In the genomic region with DNA sequence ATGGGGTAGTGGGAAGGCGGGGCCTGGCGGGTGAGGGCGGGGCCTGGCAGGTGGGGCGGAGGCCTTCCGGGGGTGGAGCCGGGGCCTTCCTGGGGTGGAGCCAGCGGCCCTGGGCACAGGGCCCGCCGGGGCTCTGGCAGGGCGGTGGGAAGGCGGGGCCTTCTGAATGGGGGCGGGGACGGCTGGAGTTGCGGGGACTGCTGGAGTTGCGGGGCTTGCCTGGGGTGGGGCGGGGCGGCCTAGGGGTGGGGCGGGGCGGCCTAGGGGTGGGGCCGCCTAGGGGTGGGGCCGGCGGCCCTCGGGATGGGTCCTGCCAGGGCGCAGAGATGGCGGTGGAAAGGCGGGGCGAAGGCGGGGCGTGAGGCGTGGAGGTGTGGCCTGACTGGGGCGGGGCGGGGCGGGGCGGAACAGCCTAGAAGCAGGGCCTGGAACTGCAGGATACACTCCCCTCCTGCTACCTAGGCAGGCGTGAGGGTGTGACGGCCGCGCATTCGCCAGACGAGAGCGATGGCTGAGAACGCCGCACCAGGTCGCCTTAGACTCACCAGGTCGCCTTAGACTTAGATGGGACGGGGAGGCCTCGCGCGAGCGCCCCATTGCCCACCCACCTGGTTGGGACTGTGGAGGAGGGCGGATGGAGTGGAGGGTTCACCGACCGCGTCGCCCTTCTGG, we compare ENCODE assay signal across 8 cellular contexts. TPM values are rescaled to one million over a fixed set of nuclear protein-coding genes. Genes with fewer than 3 reads are reported as not detected.
A peak's percentile ranks its signal among the peaks of the same experiment; 100 is the strongest.
DNase-seq lines count a peak whose midpoint lies in the region; ATAC-seq and TF ChIP-seq lines count a peak whose summit lies in the region.

No MANE protein-coding gene starts in this region.

- no peaks in the 10 kb centered on the region for H3K9me2 ChIP-seq in GM23338 (ENCODE audit: insufficient read depth)
- H3K9me2 ChIP-seq in MM.1S (replicated peaks; ENCODE audit: insufficient read depth, low read length), result no peaks in the 10 kb centered on the region

- 2 to 4% methylated on average over 38 to 55 of the region's 55 CpGs for WGBS in esophagus, 2 donors

- peak; percentile 80 for ATAC-seq in GM23338
- ATAC-seq in naive B cell (ENCODE audit: low read depth in 2 of 2), result peak; percentile 82 to 86
- ATAC-seq in stimulated activated effector memory CD8-positive, alpha-beta T cell treated with anti-CD3 and anti-CD28 coated beads, Interleukin-12 subunit alpha, Interleukin-12 subunit beta, amount 100 ng/mL, for 72 hours, result peak; percentile 93

- H3K9me3 ChIP-seq in esophagus (ENCODE audit: control insufficient read depth in 2 of 2, insufficient read depth in 1 of 2, low read depth in 1 of 2, low read length in 1 of 2) (no peaks in the 10 kb centered on the region), MM.1S (replicated peaks; ENCODE audit: insufficient read depth, low read length) (no peaks in the 10 kb centered on the region)

- H3K9me3 Mint-ChIP-seq in GM23338 (no peaks in the 10 kb centered on the region; the same call in 2 of the 3 replicates), naive B cell (no peaks in the 10 kb centered on the region)
- no peaks in the 10 kb centered on the region for H3K9me3 Mint-ChIP-seq in stimulated activated effector memory CD8-positive, alpha-beta T cell treated with anti-CD3 and anti-CD28 coated beads, Interleukin-12 subunit alpha, Interleukin-12 subunit beta, amount 100 ng/mL, for 72 hours

- H3K27ac ChIP-seq in GM23338 (ENCODE audit: low read depth) (no peak overlapping the region), esophagus (ENCODE audit: low read depth in 2 of 2, low read length in 1 of 2) (peak overlapping the region; percentile 49 to 90), MM.1S (ENCODE audit: low read length) (no peak overlapping the region)

- H3K4me2 ChIP-seq in GM23338, result peak overlapping the region; percentile 78
- no peak overlapping the region for H3K4me2 ChIP-seq in MM.1S (ENCODE audit: low read depth, low read length)

- no peaks in the 10 kb centered on the region for H3K36me3 ChIP-seq in GM23338 (ENCODE audit: insufficient read depth)
- no peaks in the 10 kb centered on the region for H3K36me3 ChIP-seq in esophagus (ENCODE audit: control insufficient read depth in 2 of 2, insufficient read depth in 2 of 2, low read length in 1 of 2)
- H3K36me3 ChIP-seq in MM.1S (replicated peaks; ENCODE audit: insufficient read depth, low read length), result no peaks in the 10 kb centered on the region

- H2AFZ ChIP-seq in GM23338 (peak overlapping the region; percentile 85; the same call in 1 of the 2 replicates), MM.1S (ENCODE audit: low read length) (no peak overlapping the region)

- H3K4me1 ChIP-seq in GM23338 (ENCODE audit: insufficient read depth) (no peaks in the 10 kb centered on the region; the same call in none of the 2 replicates), esophagus (ENCODE audit: control insufficient read depth in 2 of 2, insufficient read depth in 2 of 2, low read length in 1 of 2) (peaks cover 6% of the 10 kb centered on the region in 2 donors), MM.1S (ENCODE audit: low read length) (no peaks in the 10 kb centered on the region)

- H4K20me1 ChIP-seq in GM23338 (replicated peaks; ENCODE audit: insufficient read depth) (no peaks in the 10 kb centered on the region), MM.1S (ENCODE audit: insufficient read depth, low read length) (no peaks in the 10 kb centered on the region)

- H3K9ac ChIP-seq in MM.1S (ENCODE audit: low read length), result no peak overlapping the region

- H3K27me3 ChIP-seq in GM23338 (ENCODE audit: insufficient read depth), result peaks cover 6% of the 10 kb centered on the region; the same call in 1 of the 2 replicates
- no peaks in the 10 kb centered on the region for H3K27me3 ChIP-seq in esophagus (ENCODE audit: control insufficient read depth in 1 of 2, insufficient read depth in 2 of 2, low read length in 2 of 2)
- H3K27me3 ChIP-seq in MM.1S (replicated peaks; ENCODE audit: insufficient read depth, low read length), result no peaks in the 10 kb centered on the region; the same call in 1 of the 2 replicates

- H3F3A ChIP-seq in GM23338 (replicated peaks; ENCODE audit: low read depth) (peaks cover 12% of the 10 kb centered on the region), MM.1S (ENCODE audit: insufficient read depth, low read length) (no peaks in the 10 kb centered on the region)

- no peak for TF ChIP-seq CTCF in GM23338 (conservative IDR thresholded peaks at IDR 0.05; ENCODE audit: low read depth in 2 of 2)
- no peak for TF ChIP-seq CTCF in MM.1S (IDR thresholded peaks at IDR 0.05; ENCODE audit: low read length)

- H3K4me1 Mint-ChIP-seq in GM23338 (peaks cover 10% of the 10 kb centered on the region; the same call in 2 of the 3 replicates), naive B cell (peaks cover 13 to 17% (median 14%) of the 10 kb centered on the region in 3 donors)
- peaks cover 18% of the 10 kb centered on the region for H3K4me1 Mint-ChIP-seq in stimulated activated effector memory CD8-positive, alpha-beta T cell treated with anti-CD3 and anti-CD28 coated beads, Interleukin-12 subunit alpha, Interleukin-12 subunit beta, amount 100 ng/mL, for 72 hours

- peaks cover 2% of the 10 kb centered on the region for H3K27me3 Mint-ChIP-seq in GM23338 (ENCODE audit: insufficient read depth, low read depth, poor library complexity)
- H3K27me3 Mint-ChIP-seq in naive B cell, result no peaks in the 10 kb centered on the region

- peak overlapping the region; percentile 62 for H3K4me3 ChIP-seq in GM23338
- peak overlapping the region; percentile 44 to 48 for H3K4me3 ChIP-seq in esophagus (ENCODE audit: low read depth in 1 of 2, low read length in 2 of 2)
- H3K4me3 ChIP-seq in MM.1S (ENCODE audit: low read length), result no peak overlapping the region

- DNase-seq in CMK (ENCODE audit: low read depth) (peak; percentile 78), GM23338 (ENCODE audit: low spot score) (peak; percentile 94), NCI-H146 treated with DMSO at 0.1 percent for 48 hours (lab: John Stamatoyannopoulos, UW; ENCODE audit: unreplicated experiment) (peak; percentile 44), naive B cell (peak; percentile 77), MM.1S (no peak)
- peak; percentile 87 for DNase-seq in activated T-cell treated with anti-CD3 and anti-CD28 coated beads, Interleukin-2, amount 50 U/mL, for 1 hour
- peak; percentile 66 to 86 for DNase-seq in stimulated activated effector memory CD8-positive, alpha-beta T cell treated with anti-CD3 and anti-CD28 coated beads, Interleukin-12 subunit alpha, Interleukin-12 subunit beta, amount 100 ng/mL, for 72 hours (ENCODE audit: low spot score in 2 of 2)

- H3K27ac Mint-ChIP-seq in GM23338 (no peak overlapping the region), naive B cell (peak overlapping the region in 3 of 6 donors; percentile 51 to 83 (median 76))
- peak overlapping the region; percentile 50 for H3K27ac Mint-ChIP-seq in stimulated activated effector memory CD8-positive, alpha-beta T cell treated with anti-CD3 and anti-CD28 coated beads, Interleukin-12 subunit alpha, Interleukin-12 subunit beta, amount 100 ng/mL, for 72 hours

- H3K79me2 ChIP-seq in GM23338 (replicated peaks; ENCODE audit: insufficient read depth) (no peaks in the 10 kb centered on the region), MM.1S (ENCODE audit: low read length) (no peaks in the 10 kb centered on the region)

- H3K4me3 Mint-ChIP-seq in GM23338, result peak overlapping the region; percentile 40; the same call in 2 of the 3 replicates
- peak overlapping the region; percentile 64 to 89 (median 78) for H3K4me3 Mint-ChIP-seq in naive B cell
- H3K4me3 Mint-ChIP-seq in stimulated activated effector memory CD8-positive, alpha-beta T cell treated with anti-CD3 and anti-CD28 coated beads, Interleukin-12 subunit alpha, Interleukin-12 subunit beta, amount 100 ng/mL, for 72 hours, result peak overlapping the region; percentile 63

- H3K36me3 Mint-ChIP-seq in GM23338 (ENCODE audit: low read depth), result no peaks in the 10 kb centered on the region; the same call in 2 of the 3 replicates
- H3K36me3 Mint-ChIP-seq in naive B cell, result no peaks in the 10 kb centered on the region
- no peaks in the 10 kb centered on the region for H3K36me3 Mint-ChIP-seq in stimulated activated effector memory CD8-positive, alpha-beta T cell treated with anti-CD3 and anti-CD28 coated beads, Interleukin-12 subunit alpha, Interleukin-12 subunit beta, amount 100 ng/mL, for 72 hours

TF ChIP-seq in GM23338, 12 proteins besides CTCF, POLR2A, EP300 and RAD21:
- TF ChIP-seq POLR2AphosphoS5 (IDR thresholded peaks at IDR 0.05; ENCODE audit: low read depth), result peak; percentile 78
- no peak for TF ChIP-seq ZNF114 (CRISPR knock-in tag; IDR thresholded peaks at IDR 0.05)
- TF ChIP-seq CREB1 (CRISPR knock-in tag; IDR thresholded peaks at IDR 0.05; ENCODE audit: low read depth), result no peak
- TF ChIP-seq, protein P1, sequence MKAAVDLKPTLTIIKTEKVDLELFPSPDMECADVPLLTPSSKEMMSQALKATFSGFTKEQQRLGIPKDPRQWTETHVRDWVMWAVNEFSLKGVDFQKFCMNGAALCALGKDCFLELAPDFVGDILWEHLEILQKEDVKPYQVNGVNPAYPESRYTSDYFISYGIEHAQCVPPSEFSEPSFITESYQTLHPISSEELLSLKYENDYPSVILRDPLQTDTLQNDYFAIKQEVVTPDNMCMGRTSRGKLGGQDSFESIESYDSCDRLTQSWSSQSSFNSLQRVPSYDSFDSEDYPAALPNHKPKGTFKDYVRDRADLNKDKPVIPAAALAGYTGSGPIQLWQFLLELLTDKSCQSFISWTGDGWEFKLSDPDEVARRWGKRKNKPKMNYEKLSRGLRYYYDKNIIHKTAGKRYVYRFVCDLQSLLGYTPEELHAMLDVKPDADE (IDR thresholded peaks at IDR 0.05), result no peak

RNA-seq across cellular contexts. Expression of a gene that starts 19.3 kb away (rescaled TPM):
- total RNA-seq in GM23338 (2014; rRNA removed; shearing (Covaris generic)), result 51.9 and 59.2 TPM in 2 replicates
- 48.1 and 48.9 TPM in 2 replicates for polyA plus RNA-seq in GM23338 (2016; fragmentation: Nextera tagmentation; extraction: Ambion mirVana)
- polyA plus RNA-seq in esophagus, result 10 to 100 TPM in 1 of 2 donors, 1 to 10 TPM in 1; 8.8 to 19.0 TPM
- 10 to 100 TPM; 32.1 to 95.4 (median 71.6) TPM for polyA plus RNA-seq in naive B cell (ENCODE audit: low read depth in 6 of 6)

RNA-seq across cellular contexts. Expression of a gene that starts 53.5 kb away (rescaled TPM):
- 1.5 and 1.7 TPM in 2 replicates for total RNA-seq in GM23338 (2014; rRNA removed; shearing (Covaris generic))
- 2.1 TPM in 2 replicates for polyA plus RNA-seq in GM23338 (2016; fragmentation: Nextera tagmentation; extraction: Ambion mirVana)
- polyA plus RNA-seq in esophagus, result 1 to 10 TPM; 1.5 to 6.0 TPM
- polyA plus RNA-seq in naive B cell (ENCODE audit: low read depth in 6 of 6), result 1 to 10 TPM in 5 of 6 donors, not detected in 1; 4.8 to 8.4 (median 5.6) TPM

Comparison
In these comparisons a context has a peak if more than half of its experiments do, and no peak if none do; other contexts are left out.
1. H3K27ac ChIP-seq: peak in esophagus (2 of 2); none in GM23338 (single experiment) and MM.1S (single experiment).
2. Peak in every context shown above with its lines, with median percentiles within 50 percentile points of each other: ATAC-seq and H3K4me3 Mint-ChIP-seq.